10 cellular contexts compared by ENCODE assay signal in the genomic region with DNA sequence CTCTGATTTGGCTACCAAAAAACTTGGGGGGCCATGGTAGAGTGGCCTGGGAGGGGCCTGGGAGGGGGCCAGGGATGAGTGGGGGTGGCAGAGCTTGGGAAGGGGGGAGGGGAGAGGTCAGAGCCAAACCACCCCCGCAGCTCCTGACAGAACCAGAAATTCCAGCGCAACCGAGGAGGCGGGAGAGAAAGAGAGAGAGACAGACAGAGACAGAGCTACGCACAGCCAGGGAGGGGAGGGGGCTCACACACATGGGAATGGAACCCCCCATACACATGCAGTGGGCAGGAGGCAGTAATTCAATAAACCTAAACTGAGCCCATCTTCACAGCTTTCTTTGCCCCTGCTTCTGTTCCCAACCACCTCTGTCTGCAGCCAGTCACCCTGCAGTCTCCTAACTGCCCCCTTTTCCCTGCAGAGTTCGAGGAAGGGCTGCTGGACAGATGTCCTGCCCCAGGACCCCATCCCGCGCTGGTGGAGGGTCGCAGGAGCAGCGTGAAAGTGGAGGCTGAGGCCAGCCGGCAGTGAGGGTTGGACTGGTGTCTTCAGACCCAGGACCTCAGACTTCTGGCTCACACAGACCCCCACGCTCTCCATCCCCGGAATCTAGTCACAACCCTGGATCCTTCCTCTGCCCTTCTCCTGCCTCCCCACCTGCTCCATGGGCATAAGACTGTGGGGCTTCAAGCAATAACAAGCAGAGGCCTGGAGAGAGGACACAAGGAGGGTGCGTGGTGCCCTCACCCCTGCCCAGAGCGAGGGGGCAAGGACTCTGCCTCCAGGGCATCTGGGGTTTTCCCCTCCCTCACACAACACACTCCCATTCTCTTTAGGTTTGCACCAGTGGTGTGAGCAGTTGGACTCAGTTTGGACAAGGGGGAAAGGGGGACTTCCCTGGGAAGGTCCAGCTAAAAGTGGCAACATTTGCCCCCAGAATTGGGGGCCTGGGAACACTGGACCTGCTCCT. TPM values are rescaled to one million over a fixed set of nuclear protein-coding genes. Genes with fewer than 3 reads are reported as not detected.
DNase-seq lines count a peak whose midpoint lies in the region; ATAC-seq, FAIRE-seq and TF ChIP-seq lines count a peak whose summit lies in the region.
"Had no signal": no experiment of that assay in that cellular context is flagged by ENCODE, and none has a peak within 500 bp of the region (broad histone marks: within the 10 kb centered on the region; RNA-seq: fewer than 3 reads in every experiment).

No MANE protein-coding gene starts in this region.

- H3K4me1 ChIP-seq in breast epithelium = peaks cover 6 to 18% of the 10 kb centered on the region in 2 donors
- peaks cover 44% of the 10 kb centered on the region for H3K4me1 ChIP-seq in mesodermal cell (ENCODE audit: control insufficient read depth, insufficient read depth, low read length, poor library complexity, severe bottlenecking)
- H3K4me1 ChIP-seq in urinary bladder (ENCODE audit: insufficient read depth) = no peaks in the 10 kb centered on the region

- TF ChIP-seq POLR2A in breast epithelium (IDR thresholded peaks at IDR 0.05) = no peak

- DNase-seq in activated naive CD4-positive, alpha-beta T cell treated with anti-CD3 and anti-CD28 coated beads for 36 hours = no peak
- no peak for DNase-seq in activated naive CD4-positive, alpha-beta T cell treated with Interleukin-2 at 50 U/mL for 16 hours
- DNase-seq in breast epithelium (ENCODE audit: low spot score in 2 of 2) (no peak), GM19239 (ENCODE audit: insufficient read length, low spot score) (no peak)

- H3K36me3 ChIP-seq in breast epithelium (no peaks in the 10 kb centered on the region), mesodermal cell (ENCODE audit: control insufficient read depth, insufficient read depth, low read length) (peaks cover 75% of the 10 kb centered on the region), urinary bladder (ENCODE audit: insufficient read depth) (no peaks in the 10 kb centered on the region)

- H3K9me3 Mint-ChIP-seq in activated naive CD4-positive, alpha-beta T cell treated with anti-CD3 and anti-CD28 coated beads for 36 hours = no peaks in the 10 kb centered on the region

- H3K27ac Mint-ChIP-seq in activated naive CD4-positive, alpha-beta T cell treated with anti-CD3 and anti-CD28 coated beads for 36 hours = peak overlapping the region; percentile 96

- H3K36me3 Mint-ChIP-seq in activated naive CD4-positive, alpha-beta T cell treated with anti-CD3 and anti-CD28 coated beads for 36 hours (ENCODE audit: low read depth) = peaks cover 57% of the 10 kb centered on the region

- no peaks in the 10 kb centered on the region for H3K27me3 Mint-ChIP-seq in activated naive CD4-positive, alpha-beta T cell treated with anti-CD3 and anti-CD28 coated beads for 36 hours (ENCODE audit: low read depth)

- H3K27me3 ChIP-seq in breast epithelium = no peaks in the 10 kb centered on the region

- H3K4me3 ChIP-seq in breast epithelium (peak overlapping the region in 2 of 3 donors; percentile 1 to 40), mesodermal cell (ENCODE audit: extremely low read depth, insufficient read depth, low read length, poor library complexity, severe bottlenecking) (no peak overlapping the region), urinary bladder (ENCODE audit: low read depth, low read length) (no peak overlapping the region)

- ATAC-seq in HG03045 (IDR thresholded peaks at IDR 0.05; ENCODE audit: unreplicated experiment) = no peak
- no peak for ATAC-seq in GM21447 (IDR thresholded peaks at IDR 0.05; ENCODE audit: unreplicated experiment)

- intact Hi-C loops in activated naive CD4-positive, alpha-beta T cell treated with anti-CD3 and anti-CD28 coated beads for 36 hours (cut with micrococcal nuclease) = no loop called here
- intact Hi-C loops in breast epithelium (cut with DNase I; ENCODE audit: low total_unique reads) = no loop called here

- no peak for TF ChIP-seq CTCF in breast epithelium (IDR thresholded peaks at IDR 0.05)

- WGBS in mesodermal cell (ENCODE audit: insufficient coverage in 2 of 2), 2 experiments = 69 to 79% methylated on average over 5 to 8 of the region's 15 CpGs
- 43% methylated on average over 15 of the region's 15 CpGs for WGBS in urinary bladder

- H3K27ac ChIP-seq in breast epithelium (peak overlapping the region; percentile 84 to 100), mesodermal cell (ENCODE audit: low read depth, low read length, severe bottlenecking) (peak overlapping the region; percentile 84), urinary bladder (ENCODE audit: low read depth) (peak overlapping the region; percentile 74)

- no peak for FAIRE-seq in GM19239 (lab: Jason Lieb, UNC)

- no peak overlapping the region for H3K4me3 Mint-ChIP-seq in activated naive CD4-positive, alpha-beta T cell treated with anti-CD3 and anti-CD28 coated beads for 36 hours

- H3K4me1 Mint-ChIP-seq in activated naive CD4-positive, alpha-beta T cell treated with anti-CD3 and anti-CD28 coated beads for 36 hours (ENCODE audit: low read depth) = peaks cover 60% of the 10 kb centered on the region

- CTCF ChIA-PET in activated naive CD4-positive, alpha-beta T cell treated with anti-CD3 and anti-CD28 coated beads for 36 hours (lab: Charles Lee) = interaction anchor here (0.8 to 16.9 kb wide), 8 partner anchors 17 to 93 kb away, joined by 4 to 292 read pairs (median 8); a partner anchor contains a TSS

- no peaks in the 10 kb centered on the region for H3K9me3 ChIP-seq in breast epithelium
- H3K9me3 ChIP-seq in mesodermal cell (ENCODE audit: control insufficient read depth, low read length) = no peaks in the 10 kb centered on the region

RNA-seq across cellular contexts. Expression of a gene that starts 5.6 kb away (rescaled TPM):
- total RNA-seq in activated naive CD4-positive, alpha-beta T cell treated with anti-CD3 and anti-CD28 coated beads for 36 hours = 10 to 100 TPM; 18.4 to 19.1 TPM
- total RNA-seq in breast epithelium = 10 to 100 TPM in 2 of 3 donors, 1 to 10 TPM in 1; 9.0 to 33.2 (median 24.6) TPM
- 46.9 TPM for polyA plus RNA-seq in mesodermal cell (2013, experiment 1 of 2)
- 34.1 TPM for polyA plus RNA-seq in mesodermal cell (2013, experiment 2 of 2)
- 25.6 TPM for total RNA-seq in urinary bladder
- 39.1 TPM for polyA plus RNA-seq in urinary bladder

RNA-seq across cellular contexts. Expression of a gene that starts 15.9 kb away (rescaled TPM):
- total RNA-seq in activated naive CD4-positive, alpha-beta T cell treated with anti-CD3 and anti-CD28 coated beads for 36 hours = 10 to 100 TPM; 71.3 to 72.2 TPM
- total RNA-seq in breast epithelium = 10 to 100 TPM in 2 of 3 donors, 1 to 10 TPM in 1; 6.9 to 13.3 (median 10.9) TPM
- polyA plus RNA-seq in mesodermal cell (2013, experiment 1 of 2) = 21.3 TPM
- polyA plus RNA-seq in mesodermal cell (2013, experiment 2 of 2) = 19.8 TPM
- 18.0 TPM for total RNA-seq in urinary bladder
- 8.5 TPM for polyA plus RNA-seq in urinary bladder

RNA-seq across cellular contexts. Expression of a gene that starts 16.7 kb away (rescaled TPM):
- 100 to 1,000 TPM; 188 to 193 TPM for total RNA-seq in activated naive CD4-positive, alpha-beta T cell treated with anti-CD3 and anti-CD28 coated beads for 36 hours
- 100 to 1,000 TPM; 139 to 147 (median 146) TPM for total RNA-seq in breast epithelium
- polyA plus RNA-seq in mesodermal cell (2013, experiment 1 of 2) = 52.0 TPM
- polyA plus RNA-seq in mesodermal cell (2013, experiment 2 of 2) = 49.3 TPM
- 60.5 TPM for total RNA-seq in urinary bladder
- polyA plus RNA-seq in urinary bladder = 172 TPM

RNA-seq across cellular contexts. Expression of a gene that starts 33.8 kb away (rescaled TPM):
- total RNA-seq in activated naive CD4-positive, alpha-beta T cell treated with anti-CD3 and anti-CD28 coated beads for 36 hours = 1 to 10 TPM; 1.0 to 1.5 TPM
- total RNA-seq in breast epithelium (100 to 1,000 TPM; 102 to 894 (median 240) TPM), urinary bladder (146 TPM)
- polyA plus RNA-seq in mesodermal cell (2013, experiment 1 of 2) = 90.4 TPM
- 68.9 TPM for polyA plus RNA-seq in mesodermal cell (2013, experiment 2 of 2)
- polyA plus RNA-seq in urinary bladder = 141 TPM

RNA-seq across cellular contexts. Expression of a gene that starts 44.5 kb away (rescaled TPM):
- 1 to 10 TPM; 1.4 to 1.5 TPM for total RNA-seq in activated naive CD4-positive, alpha-beta T cell treated with anti-CD3 and anti-CD28 coated beads for 36 hours
- total RNA-seq in breast epithelium = 1 to 10 TPM in 1 of 3 donors, under 1 TPM in 2; 0.15 to 2.2 (median 0.98) TPM
- not detected for polyA plus RNA-seq in mesodermal cell (2013, experiment 1 of 2)
- polyA plus RNA-seq in mesodermal cell (2013, experiment 2 of 2) = not detected
- 0.16 TPM for total RNA-seq in urinary bladder
- polyA plus RNA-seq in urinary bladder = 0.18 TPM
- total RNA-seq: lung microvascular endothelial cell, NCI-H460 had no signal

Comparison
In these comparisons a context has a peak if more than half of its experiments do, and no peak if none do; other contexts are left out.
1. H3K4me3 ChIP-seq: peak in breast epithelium (2 of 3); none in mesodermal cell (single experiment) and urinary bladder (single experiment).
2. Peak in every context shown above with its lines, with median percentiles within 50 percentile points of each other: H3K27ac ChIP-seq.